ENCODE assay signal across 14 cellular contexts in the genomic region with DNA sequence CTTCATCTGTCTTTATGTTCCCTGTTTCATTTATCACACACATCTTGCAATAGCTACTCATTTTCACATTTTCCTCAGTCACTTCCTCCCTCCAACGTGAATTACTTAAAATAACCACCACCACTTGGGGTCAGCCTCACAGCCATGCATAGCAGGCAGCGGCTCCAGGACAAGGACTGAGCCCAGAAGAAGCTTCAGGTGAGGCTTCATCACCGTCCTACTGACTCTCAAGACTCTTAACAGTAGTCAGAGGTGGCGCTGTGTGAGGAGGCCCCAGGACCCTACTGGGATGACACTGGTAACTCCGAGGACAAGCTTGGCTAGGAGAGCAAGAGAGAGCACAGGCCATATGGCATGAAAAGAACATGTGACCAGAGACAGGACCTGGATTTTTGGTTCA.
A peak's percentile ranks its signal among the peaks of the same experiment; 100 is the strongest.
DNase-seq lines count a peak whose midpoint lies in the region; ATAC-seq and TF ChIP-seq lines count a peak whose summit lies in the region.
"Had no signal": no experiment of that assay in that cellular context is flagged by ENCODE, and none has a peak within 500 bp of the region (broad histone marks: within the 10 kb centered on the region; RNA-seq: fewer than 3 reads in every experiment).

No MANE protein-coding gene starts in this region.

- TF ChIP-seq CTCF in GM06990 (IDR thresholded peaks at IDR 0.05; ENCODE audit: insufficient read depth, low read length, poor library complexity, severe bottlenecking): peak; percentile 11
- TF ChIP-seq CTCF in GM13976 (IDR thresholded peaks at IDR 0.05; ENCODE audit: borderline replicate concordance, control extremely low read depth, extremely low read depth, insufficient read depth, missing control alignments): no peak

- DNase-seq in GM06990 (ENCODE audit: extremely low read depth, insufficient read length): no peak
- DNase-seq in KBM-7: peak; percentile 49
- DNase-seq in SKM-1 (lab: John Stamatoyannopoulos, UW; ENCODE audit: unreplicated experiment): peak; percentile 17
- peak; percentile 25 for DNase-seq in inferior parietal cortex (ENCODE audit: extremely low spot score)
- no peak for DNase-seq in GM13976 (ENCODE audit: low spot score)
- DNase-seq in kidney glomerular epithelial cell (lab: John Stamatoyannopoulos, UW): no peak
- DNase-seq: amniotic stem cell; cerebellar nuclear complex; DMS79; foreskin keratinocyte; NCI-H1436; stimulated activated CD4-positive, alpha-beta T cell treated with anti-CD3 and anti-CD28 coated beads, Interleukin-12 subunit alpha, Interleukin-12 subunit beta, amount 100 ng/mL, for 4 hours had no signal

- no peaks in the 10 kb centered on the region for H3K27me3 ChIP-seq in GM06990 (replicated peaks; ENCODE audit: control insufficient read depth, insufficient read depth, low read length)

- in situ Hi-C loops in KBM-7 (cut with MboI; ENCODE audit: low pct_unique_long_range_greater_than_20kb, low sequenced_read_pairs) (no loop called here), GM13976 (cut with MboI; ENCODE audit: low sequenced_read_pairs, unreplicated experiment) (no loop called here)

- no peak overlapping the region for H3K4me3 ChIP-seq in GM06990 (replicated peaks; ENCODE audit: low read depth, low read length)
- H3K4me3 ChIP-seq: HAP-1 had no signal

- no peaks in the 10 kb centered on the region for H3K36me3 ChIP-seq in GM06990 (ENCODE audit: control insufficient read depth, insufficient read depth, low read length)
- H3K36me3 ChIP-seq: HAP-1 had no signal

- ATAC-seq in HG02852 (IDR thresholded peaks at IDR 0.05; ENCODE audit: unreplicated experiment): no peak
- ATAC-seq: foreskin keratinocyte had no signal

Comparison
In these comparisons a context has a peak if more than half of its experiments do, and no peak if none do; other contexts are left out.
1. DNase-seq: peak in KBM-7 (single experiment), SKM-1 (single experiment) and inferior parietal cortex (single experiment); none in GM06990 (single experiment), GM13976 (single experiment) and kidney glomerular epithelial cell (single experiment).